In the genomic region with DNA sequence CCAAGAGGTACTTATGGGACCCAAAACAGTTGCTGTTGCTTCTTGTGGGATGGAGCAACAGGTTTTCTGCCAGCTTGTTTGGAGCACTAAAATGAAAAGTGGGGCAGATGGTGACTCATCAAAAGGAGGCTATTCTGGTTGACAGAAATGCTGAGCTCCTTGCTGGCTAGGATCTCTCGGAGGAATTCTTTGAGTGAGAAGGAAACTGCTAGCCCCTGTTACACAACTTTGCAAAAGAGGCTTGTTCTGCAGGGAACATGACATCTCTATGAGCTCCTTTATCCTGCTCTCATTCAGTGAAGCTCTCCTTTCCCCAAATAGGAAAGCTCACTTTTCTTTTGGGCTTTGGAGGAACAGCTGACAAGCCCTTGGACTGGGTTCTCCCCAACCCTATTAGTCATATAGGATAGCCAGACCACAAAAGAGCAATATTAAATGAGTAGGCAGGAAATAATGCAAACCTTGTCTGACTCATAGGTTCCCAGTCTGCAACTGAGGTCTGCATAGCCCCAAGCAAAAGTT, we compare ENCODE assay signal across 9 cellular contexts.
A peak's percentile ranks its signal among the peaks of the same experiment; 100 is the strongest.
DNase-seq lines count a peak whose midpoint lies in the region; ATAC-seq, FAIRE-seq and TF ChIP-seq lines count a peak whose summit lies in the region.
"Had no signal": no experiment of that assay in that cellular context is flagged by ENCODE, and none has a peak within 500 bp of the region (broad histone marks: within the 10 kb centered on the region; RNA-seq: fewer than 3 reads in every experiment).

No MANE protein-coding gene starts in this region.

- FAIRE-seq in HTR-8/SVneo (lab: Jason Lieb, UNC) = no peak

- no peaks in the 10 kb centered on the region for H3K27me3 ChIP-seq in left lung

- no peaks in the 10 kb centered on the region for H3K9me3 ChIP-seq in left lung

- peak overlapping the region; percentile 57 for H3K27ac ChIP-seq in angular gyrus (ENCODE audit: low read depth, low read length)
- peak overlapping the region in 1 of 2 donors; percentile 67 for H3K27ac ChIP-seq in left lung
- H3K27ac ChIP-seq: KMS-11 had no signal

- peak; percentile 80 for ATAC-seq in left lung
- no peak for ATAC-seq in GM18909 (IDR thresholded peaks at IDR 0.05; ENCODE audit: poor library complexity, unreplicated experiment)
- ATAC-seq in GM19395 (IDR thresholded peaks at IDR 0.05; ENCODE audit: unreplicated experiment) = no peak

- H3K36me3 ChIP-seq in left lung = peaks cover 0 to 96% of the 10 kb centered on the region in 2 donors

- H3K4me3 ChIP-seq in AG09309 (ENCODE audit: control insufficient read depth, low read depth, low read length) (no peak overlapping the region), left lung (no peak overlapping the region)

- intact Hi-C loops in left lung (cut with DNase I) = no loop called here

- peaks cover 4 to 22% of the 10 kb centered on the region in 2 donors for H3K4me1 ChIP-seq in left lung

- no peak for TF ChIP-seq POLR2A in erythroblast (IDR thresholded peaks at IDR 0.05; ENCODE audit: low read length)

- DNase-seq in AG09309 (ENCODE audit: low read depth) = peak; percentile 75
- peak; percentile 53 for DNase-seq in HTR-8/SVneo (ENCODE audit: insufficient read length, low spot score)
- no peak for DNase-seq in left lung
- DNase-seq in stimulated activated CD8-positive, alpha-beta memory T cell treated with anti-CD3 and anti-CD28 coated beads, Interleukin-4, amount 100 ng/mL, for 48 hours = no peak
- DNase-seq in erythroblast (lab: John Stamatoyannopoulos, UW) = no peak

- TF ChIP-seq CTCF in AG09309 (IDR thresholded peaks at IDR 0.05; ENCODE audit: control insufficient read depth, insufficient read depth, low read depth, low read length, missing control alignments) (no peak), left lung (IDR thresholded peaks at IDR 0.05) (no peak)

Comparison
In these comparisons a context has a peak if more than half of its experiments do, and no peak if none do; other contexts are left out.
1. DNase-seq: peak in AG09309 (single experiment) and HTR-8/SVneo (single experiment); none in left lung (0 of 2), stimulated activated CD8-positive, alpha-beta memory T cell treated with anti-CD3 and anti-CD28 coated beads, Interleukin-4, amount 100 ng/mL, for 48 hours (single experiment) and erythroblast (0 of 2).